In genomic region chr20:49267327-49267726, GRCh38 we compare ENCODE assay signal across 12 cellular contexts. TPM values are rescaled to one million over a fixed set of nuclear protein-coding genes. Genes with fewer than 3 reads are reported as not detected.
DNase-seq lines count a peak whose midpoint lies in the region; ATAC-seq and TF ChIP-seq lines count a peak whose summit lies in the region.
"Had no signal": no experiment of that assay in that cellular context is flagged by ENCODE, and none has a peak within 500 bp of the region (broad histone marks: within the 10 kb centered on the region; RNA-seq: fewer than 3 reads in every experiment).

No MANE protein-coding gene starts in this region.

- H3K27ac ChIP-seq in BLaER1: peak overlapping the region; percentile 19; the same call in 1 of the 2 replicates
- no peak overlapping the region for H3K27ac ChIP-seq in hepatocyte
- H3K27ac ChIP-seq in SJCRH30: no peak overlapping the region
- H3K27ac ChIP-seq: foreskin keratinocyte had no signal

- H3K4me2 ChIP-seq in BLaER1 (peak overlapping the region; percentile 75), hepatocyte (no peak overlapping the region)

- H3K79me2 ChIP-seq in hepatocyte: peaks cover 73% of the 10 kb centered on the region

- ATAC-seq in activated B cell treated with CpG ODN at 0.5 μM for 24 hours (ENCODE audit: low read depth) (peak; percentile 32), GM18870 (IDR thresholded peaks at IDR 0.05; ENCODE audit: unreplicated experiment) (no peak)
- ATAC-seq: foreskin keratinocyte had no signal

- H3K9me3 Mint-ChIP-seq in activated B cell treated with CpG ODN at 0.5 μM for 24 hours: peaks cover 6% of the 10 kb centered on the region

- CTCF ChIA-PET in activated B cell treated with CpG ODN at 0.5 μM for 24 hours (lab: Charles Lee): no interaction called here

- TF ChIP-seq CTCF in GM12865 (IDR thresholded peaks at IDR 0.05; ENCODE audit: insufficient read depth, low read depth, low read length, missing control alignments) (no peak), activated B cell treated with CpG ODN at 0.5 μM for 24 hours (IDR thresholded peaks at IDR 0.05) (no peak), hepatocyte (IDR thresholded peaks at IDR 0.05; ENCODE audit: poor library complexity) (no peak)

- H3K27me3 Mint-ChIP-seq in activated B cell treated with CpG ODN at 0.5 μM for 24 hours: no peaks in the 10 kb centered on the region

- peak overlapping the region; percentile 76 for H3K27ac Mint-ChIP-seq in activated B cell treated with CpG ODN at 0.5 μM for 24 hours

- H3K4me1 ChIP-seq in BLaER1: peaks cover 33% of the 10 kb centered on the region
- H3K4me1 ChIP-seq in hepatocyte (ENCODE audit: insufficient read depth): no peaks in the 10 kb centered on the region
- peaks cover 18% of the 10 kb centered on the region for H3K4me1 ChIP-seq in SJCRH30
- H3K4me1 ChIP-seq: foreskin keratinocyte had no signal

- peak overlapping the region; percentile 55 for H3K4me3 Mint-ChIP-seq in activated B cell treated with CpG ODN at 0.5 μM for 24 hours

- peaks cover 94% of the 10 kb centered on the region for H3K36me3 ChIP-seq in BLaER1
- H3K36me3 ChIP-seq in hepatocyte (replicated peaks; ENCODE audit: insufficient read depth, low read depth): no peaks in the 10 kb centered on the region
- peaks cover 93% of the 10 kb centered on the region for H3K36me3 ChIP-seq in SJCRH30

- H3K9me2 ChIP-seq in hepatocyte (replicated peaks; ENCODE audit: insufficient read depth): no peaks in the 10 kb centered on the region

- WGBS in hepatocyte (ENCODE audit: low lambda C conversion rate, missing lambda C conversion rate): 92% methylated on average over 4 of the region's 4 CpGs

- DNase-seq in GM12865 (ENCODE audit: low read depth) (peak; percentile 50), activated B cell treated with CpG ODN at 0.5 μM for 24 hours (no peak), hepatocyte (ENCODE audit: low spot score) (peak; percentile 0), SJCRH30 (no peak), NCI-H2196 treated with DMSO at 0.1 percent for 48 hours (lab: John Stamatoyannopoulos, UW; ENCODE audit: unreplicated experiment) (no peak), NCI-H187 (lab: John Stamatoyannopoulos, UW) (no peak)
- DNase-seq: C1 segment of cervical spinal cord, foreskin keratinocyte, kidney glomerular epithelial cell, NCI-H1105 treated with DMSO at 0.1 percent for 48 hours had no signal

- peaks cover 30% of the 10 kb centered on the region for H3K9me3 ChIP-seq in BLaER1
- no peaks in the 10 kb centered on the region for H3K9me3 ChIP-seq in hepatocyte (ENCODE audit: low read depth)
- 0 out of 2 replicates have a peak, but pooled peaks cover 2% of the 10 kb centered on the region for H3K9me3 ChIP-seq in SJCRH30 (replicated peaks)

- H3K9ac ChIP-seq in BLaER1: 0 out of 2 replicates have a peak overlapping the region, but pooled peaks have one; percentile 15

- peaks cover 59% of the 10 kb centered on the region for H3K4me1 Mint-ChIP-seq in activated B cell treated with CpG ODN at 0.5 μM for 24 hours

- peak overlapping the region; percentile 42; the same call in 1 of the 2 replicates for H3K4me3 ChIP-seq in BLaER1
- peak overlapping the region; percentile 38 for H3K4me3 ChIP-seq in GM12865 (ENCODE audit: low read depth, low read length)
- no peak overlapping the region for H3K4me3 ChIP-seq in hepatocyte
- H3K4me3 ChIP-seq in SJCRH30: no peak overlapping the region

- H3K27me3 ChIP-seq in BLaER1 (no peaks in the 10 kb centered on the region), hepatocyte (no peaks in the 10 kb centered on the region), SJCRH30 (no peaks in the 10 kb centered on the region)
- H3K27me3 ChIP-seq: foreskin keratinocyte had no signal

- H4K20me1 ChIP-seq in BLaER1 (peaks cover 92% of the 10 kb centered on the region), hepatocyte (ENCODE audit: insufficient read depth, poor library complexity, severe bottlenecking) (peaks cover 29% of the 10 kb centered on the region)

- H3K36me3 Mint-ChIP-seq in activated B cell treated with CpG ODN at 0.5 μM for 24 hours (ENCODE audit: low read depth): peaks cover 92% of the 10 kb centered on the region

- H2AFZ ChIP-seq in hepatocyte: no peak overlapping the region

- intact Hi-C loops in activated B cell treated with CpG ODN at 0.5 μM for 24 hours (cut with micrococcal nuclease): no loop called here

- POLR2A ChIA-PET in activated B cell treated with CpG ODN at 0.5 μM for 24 hours (lab: Charles Lee): interaction anchor here (0.7 to 3.3 kb wide), 2 partner anchors 10 to 13 kb away, joined by 3 to 29 read pairs; partner anchors contain the start of gene ZNFX1

RNA-seq across cellular contexts. Expression of gene ZNFX1, which starts 10.5 kb away (rescaled TPM):
- 49.6 and 51.9 TPM in 2 replicates for total RNA-seq in activated B cell treated with CpG ODN at 0.5 μM for 24 hours
- 13.0 and 13.9 TPM in 2 replicates for total RNA-seq in hepatocyte
- 10.0 and 10.2 TPM in 2 replicates for polyA plus RNA-seq in hepatocyte
- 23.8 and 25.5 TPM in 2 replicates for total RNA-seq in SJCRH30 (2014; rRNA removed; shearing (Covaris generic))

RNA-seq across cellular contexts. Expression of gene DDX27, which starts 48.1 kb away (rescaled TPM):
- 76.5 and 78.4 TPM in 2 replicates for total RNA-seq in activated B cell treated with CpG ODN at 0.5 μM for 24 hours
- total RNA-seq in hepatocyte: 29.1 and 30.1 TPM in 2 replicates
- 33.9 and 37.0 TPM in 2 replicates for polyA plus RNA-seq in hepatocyte
- 103 and 114 TPM in 2 replicates for total RNA-seq in SJCRH30 (2014; rRNA removed; shearing (Covaris generic))

Comparison
In these comparisons a context has a peak if more than half of its experiments do, and no peak if none do; other contexts are left out.
1. H3K4me3 ChIP-seq: peak in BLaER1 (single experiment) and GM12865 (single experiment); none in hepatocyte (single experiment) and SJCRH30 (single experiment).
2. DNase-seq: peak in GM12865 (single experiment) and hepatocyte (single experiment); none in activated B cell treated with CpG ODN at 0.5 μM for 24 hours (single experiment), SJCRH30 (0 of 2), NCI-H2196 treated with DMSO at 0.1 percent for 48 hours (single experiment) and NCI-H187 (0 of 2).